ENCODE assay signal across 1 cellular context in the genomic region with DNA sequence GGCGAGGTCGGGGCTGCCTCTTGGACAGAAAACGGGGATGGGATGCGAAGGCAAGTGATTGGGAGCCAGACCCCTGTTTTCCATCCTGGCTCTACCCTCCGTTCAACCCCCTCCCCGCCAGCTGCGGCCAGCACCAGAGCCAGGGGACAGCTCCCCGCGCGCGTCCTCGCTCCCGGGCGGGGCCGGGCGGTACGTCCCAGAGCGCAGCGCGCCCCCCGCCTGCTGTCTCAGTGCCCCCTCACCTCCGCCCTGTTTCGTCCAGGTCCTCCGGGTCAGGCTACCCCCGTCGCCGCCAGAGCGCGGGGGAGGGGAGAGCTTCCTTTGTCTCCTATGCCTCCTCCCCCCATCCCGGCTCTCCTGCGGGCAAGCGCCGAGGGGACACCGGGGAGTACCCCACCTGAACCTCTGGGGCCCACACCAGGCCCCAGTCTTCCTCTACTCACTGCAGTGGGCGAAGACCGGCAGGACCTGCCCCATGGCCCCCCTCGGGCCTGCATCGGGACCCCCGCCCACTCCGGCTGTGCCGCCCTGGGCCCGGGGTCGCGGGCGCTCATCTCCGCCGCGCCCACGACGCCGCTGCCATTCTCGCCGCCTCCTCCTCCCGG.
A peak's percentile ranks its signal among the peaks of the same experiment; 100 is the strongest.
TF ChIP-seq lines count a peak whose summit lies in the region.

No MANE protein-coding gene starts in this region.

TF ChIP-seq in WTC11, 78 proteins besides CTCF, POLR2A, EP300 and RAD21 (continued from another document and continues in another):
- TF ChIP-seq, protein P1, sequence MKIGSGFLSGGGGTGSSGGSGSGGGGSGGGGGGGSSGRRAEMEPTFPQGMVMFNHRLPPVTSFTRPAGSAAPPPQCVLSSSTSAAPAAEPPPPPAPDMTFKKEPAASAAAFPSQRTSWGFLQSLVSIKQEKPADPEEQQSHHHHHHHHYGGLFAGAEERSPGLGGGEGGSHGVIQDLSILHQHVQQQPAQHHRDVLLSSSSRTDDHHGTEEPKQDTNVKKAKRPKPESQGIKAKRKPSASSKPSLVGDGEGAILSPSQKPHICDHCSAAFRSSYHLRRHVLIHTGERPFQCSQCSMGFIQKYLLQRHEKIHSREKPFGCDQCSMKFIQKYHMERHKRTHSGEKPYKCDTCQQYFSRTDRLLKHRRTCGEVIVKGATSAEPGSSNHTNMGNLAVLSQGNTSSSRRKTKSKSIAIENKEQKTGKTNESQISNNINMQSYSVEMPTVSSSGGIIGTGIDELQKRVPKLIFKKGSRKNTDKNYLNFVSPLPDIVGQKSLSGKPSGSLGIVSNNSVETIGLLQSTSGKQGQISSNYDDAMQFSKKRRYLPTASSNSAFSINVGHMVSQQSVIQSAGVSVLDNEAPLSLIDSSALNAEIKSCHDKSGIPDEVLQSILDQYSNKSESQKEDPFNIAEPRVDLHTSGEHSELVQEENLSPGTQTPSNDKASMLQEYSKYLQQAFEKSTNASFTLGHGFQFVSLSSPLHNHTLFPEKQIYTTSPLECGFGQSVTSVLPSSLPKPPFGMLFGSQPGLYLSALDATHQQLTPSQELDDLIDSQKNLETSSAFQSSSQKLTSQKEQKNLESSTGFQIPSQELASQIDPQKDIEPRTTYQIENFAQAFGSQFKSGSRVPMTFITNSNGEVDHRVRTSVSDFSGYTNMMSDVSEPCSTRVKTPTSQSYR (CRISPR knock-in tag; IDR thresholded peaks at IDR 0.05): peak; percentile 88
- TF ChIP-seq IRF2 (CRISPR knock-in tag; IDR thresholded peaks at IDR 0.05; ENCODE audit: borderline replicate concordance, low read depth) (0 out of 2 replicates have a peak, but pooled peaks have one; percentile 64), CREB1 (CRISPR knock-in tag; IDR thresholded peaks at IDR 0.05) (peak; percentile 57), FOXK1 (CRISPR knock-in tag; IDR thresholded peaks at IDR 0.05) (peak; percentile 89), FOXJ3 (CRISPR knock-in tag; IDR thresholded peaks at IDR 0.05; ENCODE audit: borderline replicate concordance) (no peak), ZBTB43 (CRISPR knock-in tag; IDR thresholded peaks at IDR 0.05) (no peak), CREM (CRISPR knock-in tag; IDR thresholded peaks at IDR 0.05) (no peak), ETV6 (CRISPR knock-in tag; IDR thresholded peaks at IDR 0.05) (peak; percentile 80), TCF7 (CRISPR knock-in tag; IDR thresholded peaks at IDR 0.05; ENCODE audit: low read depth) (no peak), RELA (CRISPR knock-in tag; IDR thresholded peaks at IDR 0.05; ENCODE audit: borderline replicate concordance) (peak; percentile 89; the same call in 1 of the 2 replicates), JUN (CRISPR knock-in tag; IDR thresholded peaks at IDR 0.05) (peak; percentile 67; the same call in 1 of the 2 replicates), MYBL2 (CRISPR knock-in tag; IDR thresholded peaks at IDR 0.05) (peak; percentile 86), ZBTB21 (CRISPR knock-in tag; IDR thresholded peaks at IDR 0.05; ENCODE audit: borderline replicate concordance) (peak; percentile 47; the same call in 1 of the 2 replicates), TEAD1 (CRISPR knock-in tag; IDR thresholded peaks at IDR 0.05) (peak; percentile 94), ZNF512 (CRISPR knock-in tag; IDR thresholded peaks at IDR 0.05; ENCODE audit: borderline replicate concordance) (no peak), SP1 (CRISPR knock-in tag; conservative IDR thresholded peaks at IDR 0.05) (peak; percentile 60), E2F4 (CRISPR knock-in tag; IDR thresholded peaks at IDR 0.05; ENCODE audit: borderline replicate concordance, low read depth) (0 out of 2 replicates have a peak, but pooled peaks have one; percentile 75), SOX15 (CRISPR knock-in tag; IDR thresholded peaks at IDR 0.05) (no peak), ZNF423 (CRISPR knock-in tag; IDR thresholded peaks at IDR 0.05) (no peak), NR3C1 (CRISPR knock-in tag; conservative IDR thresholded peaks at IDR 0.05; ENCODE audit: low read depth) (no peak), PRDM15 (CRISPR knock-in tag; IDR thresholded peaks at IDR 0.05) (no peak)
- TF ChIP-seq, protein P2, sequence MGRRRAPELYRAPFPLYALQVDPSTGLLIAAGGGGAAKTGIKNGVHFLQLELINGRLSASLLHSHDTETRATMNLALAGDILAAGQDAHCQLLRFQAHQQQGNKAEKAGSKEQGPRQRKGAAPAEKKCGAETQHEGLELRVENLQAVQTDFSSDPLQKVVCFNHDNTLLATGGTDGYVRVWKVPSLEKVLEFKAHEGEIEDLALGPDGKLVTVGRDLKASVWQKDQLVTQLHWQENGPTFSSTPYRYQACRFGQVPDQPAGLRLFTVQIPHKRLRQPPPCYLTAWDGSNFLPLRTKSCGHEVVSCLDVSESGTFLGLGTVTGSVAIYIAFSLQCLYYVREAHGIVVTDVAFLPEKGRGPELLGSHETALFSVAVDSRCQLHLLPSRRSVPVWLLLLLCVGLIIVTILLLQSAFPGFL (CRISPR knock-in tag; IDR thresholded peaks at IDR 0.05; ENCODE audit: borderline replicate concordance): no peak
- TF ChIP-seq, protein P3, sequence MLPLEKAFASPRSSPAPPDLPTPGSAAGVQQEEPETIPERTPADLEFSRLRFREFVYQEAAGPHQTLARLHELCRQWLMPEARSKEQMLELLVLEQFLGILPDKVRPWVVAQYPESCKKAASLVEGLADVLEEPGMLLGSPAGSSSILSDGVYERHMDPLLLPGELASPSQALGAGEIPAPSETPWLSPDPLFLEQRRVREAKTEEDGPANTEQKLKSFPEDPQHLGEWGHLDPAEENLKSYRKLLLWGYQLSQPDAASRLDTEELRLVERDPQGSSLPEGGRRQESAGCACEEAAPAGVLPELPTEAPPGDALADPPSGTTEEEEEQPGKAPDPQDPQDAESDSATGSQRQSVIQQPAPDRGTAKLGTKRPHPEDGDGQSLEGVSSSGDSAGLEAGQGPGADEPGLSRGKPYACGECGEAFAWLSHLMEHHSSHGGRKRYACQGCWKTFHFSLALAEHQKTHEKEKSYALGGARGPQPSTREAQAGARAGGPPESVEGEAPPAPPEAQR (CRISPR knock-in tag; IDR thresholded peaks at IDR 0.05): no peak
- TF ChIP-seq, protein P4, sequence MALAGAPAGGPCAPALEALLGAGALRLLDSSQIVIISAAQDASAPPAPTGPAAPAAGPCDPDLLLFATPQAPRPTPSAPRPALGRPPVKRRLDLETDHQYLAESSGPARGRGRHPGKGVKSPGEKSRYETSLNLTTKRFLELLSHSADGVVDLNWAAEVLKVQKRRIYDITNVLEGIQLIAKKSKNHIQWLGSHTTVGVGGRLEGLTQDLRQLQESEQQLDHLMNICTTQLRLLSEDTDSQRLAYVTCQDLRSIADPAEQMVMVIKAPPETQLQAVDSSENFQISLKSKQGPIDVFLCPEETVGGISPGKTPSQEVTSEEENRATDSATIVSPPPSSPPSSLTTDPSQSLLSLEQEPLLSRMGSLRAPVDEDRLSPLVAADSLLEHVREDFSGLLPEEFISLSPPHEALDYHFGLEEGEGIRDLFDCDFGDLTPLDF (CRISPR knock-in tag; IDR thresholded peaks at IDR 0.05): peak; percentile 31; the same call in 1 of the 2 replicates
- TF ChIP-seq, protein P5, sequence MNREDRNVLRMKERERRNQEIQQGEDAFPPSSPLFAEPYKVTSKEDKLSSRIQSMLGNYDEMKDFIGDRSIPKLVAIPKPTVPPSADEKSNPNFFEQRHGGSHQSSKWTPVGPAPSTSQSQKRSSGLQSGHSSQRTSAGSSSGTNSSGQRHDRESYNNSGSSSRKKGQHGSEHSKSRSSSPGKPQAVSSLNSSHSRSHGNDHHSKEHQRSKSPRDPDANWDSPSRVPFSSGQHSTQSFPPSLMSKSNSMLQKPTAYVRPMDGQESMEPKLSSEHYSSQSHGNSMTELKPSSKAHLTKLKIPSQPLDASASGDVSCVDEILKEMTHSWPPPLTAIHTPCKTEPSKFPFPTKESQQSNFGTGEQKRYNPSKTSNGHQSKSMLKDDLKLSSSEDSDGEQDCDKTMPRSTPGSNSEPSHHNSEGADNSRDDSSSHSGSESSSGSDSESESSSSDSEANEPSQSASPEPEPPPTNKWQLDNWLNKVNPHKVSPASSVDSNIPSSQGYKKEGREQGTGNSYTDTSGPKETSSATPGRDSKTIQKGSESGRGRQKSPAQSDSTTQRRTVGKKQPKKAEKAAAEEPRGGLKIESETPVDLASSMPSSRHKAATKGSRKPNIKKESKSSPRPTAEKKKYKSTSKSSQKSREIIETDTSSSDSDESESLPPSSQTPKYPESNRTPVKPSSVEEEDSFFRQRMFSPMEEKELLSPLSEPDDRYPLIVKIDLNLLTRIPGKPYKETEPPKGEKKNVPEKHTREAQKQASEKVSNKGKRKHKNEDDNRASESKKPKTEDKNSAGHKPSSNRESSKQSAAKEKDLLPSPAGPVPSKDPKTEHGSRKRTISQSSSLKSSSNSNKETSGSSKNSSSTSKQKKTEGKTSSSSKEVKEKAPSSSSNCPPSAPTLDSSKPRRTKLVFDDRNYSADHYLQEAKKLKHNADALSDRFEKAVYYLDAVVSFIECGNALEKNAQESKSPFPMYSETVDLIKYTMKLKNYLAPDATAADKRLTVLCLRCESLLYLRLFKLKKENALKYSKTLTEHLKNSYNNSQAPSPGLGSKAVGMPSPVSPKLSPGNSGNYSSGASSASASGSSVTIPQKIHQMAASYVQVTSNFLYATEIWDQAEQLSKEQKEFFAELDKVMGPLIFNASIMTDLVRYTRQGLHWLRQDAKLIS (CRISPR knock-in tag; IDR thresholded peaks at IDR 0.05; ENCODE audit: borderline replicate concordance): no peak
- TF ChIP-seq, protein P6, sequence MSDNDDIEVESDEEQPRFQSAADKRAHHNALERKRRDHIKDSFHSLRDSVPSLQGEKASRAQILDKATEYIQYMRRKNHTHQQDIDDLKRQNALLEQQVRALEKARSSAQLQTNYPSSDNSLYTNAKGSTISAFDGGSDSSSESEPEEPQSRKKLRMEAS (CRISPR knock-in tag; IDR thresholded peaks at IDR 0.05): peak; percentile 66; the same call in 1 of the 2 replicates
- TF ChIP-seq, protein P7, sequence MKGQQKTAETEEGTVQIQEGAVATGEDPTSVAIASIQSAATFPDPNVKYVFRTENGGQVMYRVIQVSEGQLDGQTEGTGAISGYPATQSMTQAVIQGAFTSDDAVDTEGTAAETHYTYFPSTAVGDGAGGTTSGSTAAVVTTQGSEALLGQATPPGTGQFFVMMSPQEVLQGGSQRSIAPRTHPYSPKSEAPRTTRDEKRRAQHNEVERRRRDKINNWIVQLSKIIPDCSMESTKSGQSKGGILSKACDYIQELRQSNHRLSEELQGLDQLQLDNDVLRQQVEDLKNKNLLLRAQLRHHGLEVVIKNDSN (CRISPR knock-in tag; IDR thresholded peaks at IDR 0.05): peak; percentile 68; the same call in 1 of the 2 replicates
- TF ChIP-seq, protein P8, sequence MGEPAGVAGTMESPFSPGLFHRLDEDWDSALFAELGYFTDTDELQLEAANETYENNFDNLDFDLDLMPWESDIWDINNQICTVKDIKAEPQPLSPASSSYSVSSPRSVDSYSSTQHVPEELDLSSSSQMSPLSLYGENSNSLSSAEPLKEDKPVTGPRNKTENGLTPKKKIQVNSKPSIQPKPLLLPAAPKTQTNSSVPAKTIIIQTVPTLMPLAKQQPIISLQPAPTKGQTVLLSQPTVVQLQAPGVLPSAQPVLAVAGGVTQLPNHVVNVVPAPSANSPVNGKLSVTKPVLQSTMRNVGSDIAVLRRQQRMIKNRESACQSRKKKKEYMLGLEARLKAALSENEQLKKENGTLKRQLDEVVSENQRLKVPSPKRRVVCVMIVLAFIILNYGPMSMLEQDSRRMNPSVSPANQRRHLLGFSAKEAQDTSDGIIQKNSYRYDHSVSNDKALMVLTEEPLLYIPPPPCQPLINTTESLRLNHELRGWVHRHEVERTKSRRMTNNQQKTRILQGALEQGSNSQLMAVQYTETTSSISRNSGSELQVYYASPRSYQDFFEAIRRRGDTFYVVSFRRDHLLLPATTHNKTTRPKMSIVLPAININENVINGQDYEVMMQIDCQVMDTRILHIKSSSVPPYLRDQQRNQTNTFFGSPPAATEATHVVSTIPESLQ (CRISPR knock-in tag; IDR thresholded peaks at IDR 0.05): no peak
